In the genomic region with DNA sequence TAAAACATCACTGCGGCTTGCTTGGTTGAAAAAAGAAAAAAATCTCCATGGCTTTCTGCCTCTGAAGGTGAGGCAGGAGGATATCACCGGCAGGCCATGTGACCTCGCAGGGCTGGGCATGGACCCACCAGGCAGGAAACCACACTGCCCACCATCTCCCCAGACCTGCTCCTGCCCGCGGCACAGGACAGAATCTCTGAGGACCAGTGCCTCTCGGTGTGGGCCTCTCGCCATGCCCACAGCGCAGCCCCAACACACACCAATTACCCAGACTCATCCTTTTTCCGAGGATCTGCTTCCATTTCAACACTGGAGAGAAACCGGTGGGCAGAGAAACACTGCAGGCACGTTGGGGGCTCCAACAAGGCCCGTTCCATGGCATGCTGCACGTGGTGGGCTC, we compare ENCODE assay signal across 24 cellular contexts. TPM values are rescaled to one million over a fixed set of nuclear protein-coding genes. Genes with fewer than 3 reads are reported as not detected.
DNase-seq lines count a peak whose midpoint lies in the region; ATAC-seq and TF ChIP-seq lines count a peak whose summit lies in the region.
"Had no signal": no experiment of that assay in that cellular context is flagged by ENCODE, and none has a peak within 500 bp of the region (broad histone marks: within the 10 kb centered on the region; RNA-seq: fewer than 3 reads in every experiment).

No MANE protein-coding gene starts in this region.

- in situ Hi-C loops in transverse colon (cut with MboI; ENCODE audit: low pct_ligation_motif_present in 1 of 4, low pct_unique_long_range_greater_than_20kb in 1 of 4, low sequenced_read_pairs in 3 of 4), result no loop called here

- 91 to 94% methylated on average over 6 to 13 of the region's 13 CpGs for WGBS in endodermal cell (ENCODE audit: insufficient coverage in 1 of 2, insufficient read length in 1 of 2), 2 experiments
- WGBS in transverse colon (ENCODE audit: low coverage in 1 of 2), 2 donors, result 87 to 100% methylated on average over 1 to 13 of the region's 13 CpGs

- peaks cover 32% of the 10 kb centered on the region for H3K4me1 Mint-ChIP-seq in activated CD4-positive, alpha-beta T cell treated with anti-CD3 and anti-CD28 coated beads, Interleukin-2, amount 10 ng/mL, durations not matched to agents 7 days and 5 days
- H3K4me1 Mint-ChIP-seq in endodermal cell, result no peaks in the 10 kb centered on the region
- H3K4me1 Mint-ChIP-seq in stimulated activated effector memory CD8-positive, alpha-beta T cell treated with anti-CD3 and anti-CD28 coated beads, Interleukin-12 subunit alpha, Interleukin-12 subunit beta, amount 100 ng/mL, for 72 hours, result peaks cover 23% of the 10 kb centered on the region

- TF ChIP-seq CTCF in endodermal cell (conservative IDR thresholded peaks at IDR 0.05) (no peak), transverse colon (IDR thresholded peaks at IDR 0.05) (no peak)

- H3K9me3 ChIP-seq in endodermal cell (ENCODE audit: control insufficient read depth, low read length) (no peaks in the 10 kb centered on the region), transverse colon (no peaks in the 10 kb centered on the region)
- H3K9me3 ChIP-seq: SJCRH30 had no signal

- CTCF ChIA-PET in activated CD4-positive, alpha-beta T cell treated with anti-CD3 and anti-CD28 coated beads, Interleukin-2, amount 10 ng/mL, durations not matched to agents 7 days and 5 days (lab: Charles Lee), result interaction anchor here (0.8 kb wide), 1 partner anchor 20 kb away, joined by 3 read pairs; no protein-coding TSS in a partner anchor

- no peak for DNase-seq in activated CD4-positive, alpha-beta T cell treated with anti-CD3 and anti-CD28 coated beads, Interleukin-2, amount 10 ng/mL, durations not matched to agents 7 days and 5 days
- no peak for DNase-seq in activated CD4-positive, alpha-beta T cell treated with anti-CD3 and anti-CD28 coated beads, Interleukin-2, amount 50 U/mL, for 1 hour
- DNase-seq in left ventricle myocardium superior (peak; percentile 23), cardiac septum (ENCODE audit: low spot score) (no peak), endodermal cell (no peak), transverse colon (no peak)
- DNase-seq in stimulated activated effector memory CD8-positive, alpha-beta T cell treated with anti-CD3 and anti-CD28 coated beads, Interleukin-12 subunit alpha, Interleukin-12 subunit beta, amount 100 ng/mL, for 72 hours (ENCODE audit: low spot score in 2 of 2), result no peak
- DNase-seq: 8988T; EL; GF-D8; GOT3; KBM-7; NCI-H1092 treated with DMSO at 0.1 percent for 48 hours; NCI-H1436 treated with DMSO at 0.1 percent for 48 hours; NCI-H1930; NCI-H2227 treated with DMSO at 0.1 percent for 48 hours; NCI-H510A treated with DMSO at 0.1 percent for 48 hours; NCI-H748 treated with DMSO at 0.1 percent for 48 hours; NK-92 treated with Interleukin-12 subunit alpha and Interleukin-12 subunit beta, amount 100 ng/mL, for 24 hours; SJCRH30 had no signal

- H3K36me3 ChIP-seq in endodermal cell (ENCODE audit: control insufficient read depth, insufficient read depth, low read length) (peaks cover 48% of the 10 kb centered on the region), transverse colon (peaks cover 0 to 5% (median 0%) of the 10 kb centered on the region in 4 donors)

- no peaks in the 10 kb centered on the region for H3K27me3 ChIP-seq in endodermal cell (ENCODE audit: control insufficient read depth, insufficient read depth, low read length, poor library complexity, severe bottlenecking)
- H3K27me3 ChIP-seq in transverse colon, result no peaks in the 10 kb centered on the region
- H3K27me3 ChIP-seq: SJCRH30 had no signal

- no peaks in the 10 kb centered on the region for H3K27me3 Mint-ChIP-seq in activated CD4-positive, alpha-beta T cell treated with anti-CD3 and anti-CD28 coated beads, Interleukin-2, amount 10 ng/mL, durations not matched to agents 7 days and 5 days
- no peaks in the 10 kb centered on the region for H3K27me3 Mint-ChIP-seq in endodermal cell (ENCODE audit: insufficient read depth)

- H3K27ac Mint-ChIP-seq in activated CD4-positive, alpha-beta T cell treated with anti-CD3 and anti-CD28 coated beads, Interleukin-2, amount 10 ng/mL, durations not matched to agents 7 days and 5 days, result peak overlapping the region; percentile 19
- peak overlapping the region; percentile 39 for H3K27ac Mint-ChIP-seq in endodermal cell
- H3K27ac Mint-ChIP-seq in stimulated activated effector memory CD8-positive, alpha-beta T cell treated with anti-CD3 and anti-CD28 coated beads, Interleukin-12 subunit alpha, Interleukin-12 subunit beta, amount 100 ng/mL, for 72 hours, result peak overlapping the region; percentile 45

- no peak overlapping the region for H3K9ac ChIP-seq in endodermal cell (ENCODE audit: extremely low read depth, low read length, poor library complexity, severe bottlenecking)

- ATAC-seq in left ventricle myocardium superior, result no peak
- no peak for ATAC-seq in stimulated activated effector memory CD8-positive, alpha-beta T cell treated with anti-CD3 and anti-CD28 coated beads, Interleukin-12 subunit alpha, Interleukin-12 subunit beta, amount 100 ng/mL, for 72 hours
- ATAC-seq in GM18511 (IDR thresholded peaks at IDR 0.05; ENCODE audit: unreplicated experiment), result no peak
- ATAC-seq: HCT116 had no signal

- no peak overlapping the region for H3K4me3 Mint-ChIP-seq in activated CD4-positive, alpha-beta T cell treated with anti-CD3 and anti-CD28 coated beads, Interleukin-2, amount 10 ng/mL, durations not matched to agents 7 days and 5 days
- no peak overlapping the region for H3K4me3 Mint-ChIP-seq in endodermal cell
- H3K4me3 Mint-ChIP-seq in stimulated activated effector memory CD8-positive, alpha-beta T cell treated with anti-CD3 and anti-CD28 coated beads, Interleukin-12 subunit alpha, Interleukin-12 subunit beta, amount 100 ng/mL, for 72 hours, result no peak overlapping the region

- H3K27ac ChIP-seq in endodermal cell (ENCODE audit: low read depth, low read length), result no peak overlapping the region
- no peak overlapping the region for H3K27ac ChIP-seq in transverse colon
- H3K27ac ChIP-seq: C4-2B, HL-60, SJCRH30 had no signal

- no peak for TF ChIP-seq POLR2A in transverse colon (IDR thresholded peaks at IDR 0.05)

- no peaks in the 10 kb centered on the region for H3K4me1 ChIP-seq in endodermal cell (ENCODE audit: control insufficient read depth, insufficient read depth, low read length)
- no peaks in the 10 kb centered on the region for H3K4me1 ChIP-seq in transverse colon
- H3K4me1 ChIP-seq: SJCRH30 had no signal

- POLR2A ChIA-PET in activated CD4-positive, alpha-beta T cell treated with anti-CD3 and anti-CD28 coated beads, Interleukin-2, amount 10 ng/mL, durations not matched to agents 7 days and 5 days (lab: Charles Lee), result no interaction called here

- peaks cover 45% of the 10 kb centered on the region for H3K36me3 Mint-ChIP-seq in activated CD4-positive, alpha-beta T cell treated with anti-CD3 and anti-CD28 coated beads, Interleukin-2, amount 10 ng/mL, durations not matched to agents 7 days and 5 days (ENCODE audit: low read depth)
- peaks cover 65% of the 10 kb centered on the region for H3K36me3 Mint-ChIP-seq in endodermal cell (ENCODE audit: low read depth)
- H3K36me3 Mint-ChIP-seq in stimulated activated effector memory CD8-positive, alpha-beta T cell treated with anti-CD3 and anti-CD28 coated beads, Interleukin-12 subunit alpha, Interleukin-12 subunit beta, amount 100 ng/mL, for 72 hours, result peaks cover 84% of the 10 kb centered on the region

- intact Hi-C loops in left ventricle myocardium superior (cut with micrococcal nuclease), result no loop called here
- intact Hi-C loops in cardiac septum (cut with DNase I), result no loop called here
- intact Hi-C loops in transverse colon (cut with DNase I; ENCODE audit: low total_unique reads), result no loop called here

- H3K4me3 ChIP-seq in endodermal cell (ENCODE audit: low read length) (no peak overlapping the region), transverse colon (no peak overlapping the region)
- H3K4me3 ChIP-seq: SJCRH30 had no signal

- no peaks in the 10 kb centered on the region for H3K9me3 Mint-ChIP-seq in activated CD4-positive, alpha-beta T cell treated with anti-CD3 and anti-CD28 coated beads, Interleukin-2, amount 10 ng/mL, durations not matched to agents 7 days and 5 days
- no peaks in the 10 kb centered on the region for H3K9me3 Mint-ChIP-seq in endodermal cell
- no peaks in the 10 kb centered on the region for H3K9me3 Mint-ChIP-seq in stimulated activated effector memory CD8-positive, alpha-beta T cell treated with anti-CD3 and anti-CD28 coated beads, Interleukin-12 subunit alpha, Interleukin-12 subunit beta, amount 100 ng/mL, for 72 hours

- TF ChIP-seq EP300 in transverse colon (IDR thresholded peaks at IDR 0.05; ENCODE audit: low read depth), result no peak

RNA-seq across cellular contexts. Expression of a gene that starts 16.2 kb away (rescaled TPM):
- 10 to 100 TPM; 39.7 to 44.2 TPM for total RNA-seq in activated CD4-positive, alpha-beta T cell treated with anti-CD3 and anti-CD28 coated beads, Interleukin-2, amount 10 ng/mL, durations not matched to agents 7 days and 5 days
- total RNA-seq in left ventricle myocardium superior, result 9.2 TPM
- total RNA-seq in cardiac septum, result 6.9 TPM
- 10 to 100 TPM; 31.2 to 32.2 TPM for total RNA-seq in endodermal cell
- polyA plus RNA-seq in endodermal cell (2013, experiment 1 of 2), result 20.6 TPM
- polyA plus RNA-seq in endodermal cell (2013, experiment 2 of 2), result 18.7 TPM
- total RNA-seq in transverse colon, result 100 to 1,000 TPM in 1 of 4 donors, 10 to 100 TPM in 3; 27.3 to 139 (median 36.5) TPM

RNA-seq across cellular contexts. Expression of a gene that starts 46.6 kb away (rescaled TPM):
- 100 to 1,000 TPM in 1 of 2 experiments, 10 to 100 TPM in 1; 99.5 to 101 TPM for total RNA-seq in activated CD4-positive, alpha-beta T cell treated with anti-CD3 and anti-CD28 coated beads, Interleukin-2, amount 10 ng/mL, durations not matched to agents 7 days and 5 days
- total RNA-seq in left ventricle myocardium superior (152 TPM), cardiac septum (78.6 TPM), endodermal cell (100 to 1,000 TPM; 144 to 156 TPM), transverse colon (100 to 1,000 TPM in 1 of 4 donors, 10 to 100 TPM in 3; 31.8 to 231 (median 57.1) TPM)
- 114 TPM for polyA plus RNA-seq in endodermal cell (2013, experiment 1 of 2)
- 102 TPM for polyA plus RNA-seq in endodermal cell (2013, experiment 2 of 2)

RNA-seq across cellular contexts. Expression of a gene that starts 59.3 kb away (rescaled TPM):
- total RNA-seq in activated CD4-positive, alpha-beta T cell treated with anti-CD3 and anti-CD28 coated beads, Interleukin-2, amount 10 ng/mL, durations not matched to agents 7 days and 5 days, result 10 to 100 TPM; 13.2 to 13.8 TPM
- total RNA-seq in left ventricle myocardium superior, result 3.2 TPM
- 2.7 TPM for total RNA-seq in cardiac septum
- 10 to 100 TPM; 11.0 to 15.9 TPM for total RNA-seq in endodermal cell
- 11.0 TPM for polyA plus RNA-seq in endodermal cell (2013, experiment 1 of 2)
- polyA plus RNA-seq in endodermal cell (2013, experiment 2 of 2), result 11.3 TPM
- total RNA-seq in transverse colon, result 10 to 100 TPM in 1 of 4 donors, 1 to 10 TPM in 3; 3.0 to 11.5 (median 4.9) TPM
